ENCODE assay signal across 1 cellular context in genomic region chr19:58575183-58576041, GRCh38.
TF ChIP-seq lines count a peak whose summit lies in the region.

No MANE protein-coding gene starts in this region.

TF ChIP-seq in HepG2, 621 proteins besides CTCF, POLR2A, EP300 and RAD21 (continued from another document and continues in another):
- TF ChIP-seq ZNF20 (CRISPR knock-in tag; IDR thresholded peaks at IDR 0.05) (peak; percentile 64; the same call in 1 of the 2 replicates), ZNF24 (IDR thresholded peaks at IDR 0.05) (no peak), ZNF180 (CRISPR knock-in tag; IDR thresholded peaks at IDR 0.05; ENCODE audit: borderline replicate concordance, low read depth) (0 out of 2 replicates have a peak, but pooled peaks have one; percentile 17), ZFX (CRISPR knock-in tag; IDR thresholded peaks at IDR 0.05; ENCODE audit: low read depth) (peak; percentile 88), ZNF343 (CRISPR knock-in tag; IDR thresholded peaks at IDR 0.05) (no peak; the same call in 1 of the 2 replicates), EHMT2 (IDR thresholded peaks at IDR 0.05; ENCODE audit: borderline replicate concordance, low read depth, low read length) (no peak), SMAD3 (CRISPR knock-in tag; IDR thresholded peaks at IDR 0.05) (no peak), JARID2 (CRISPR knock-in tag; IDR thresholded peaks at IDR 0.05; ENCODE audit: insufficient replicate concordance) (peak; percentile 22), ZNF629 (CRISPR knock-in tag; conservative IDR thresholded peaks at IDR 0.05) (0 out of 2 replicates have a peak, but pooled peaks have one; percentile 54), BCLAF1 (IDR thresholded peaks at IDR 0.05) (no peak), HNF4G (IDR thresholded peaks at IDR 0.05; ENCODE audit: borderline replicate concordance, low read depth, low read length) (peak; percentile 26; the same call in 1 of the 2 replicates), HNF4G (CRISPR knock-in tag; IDR thresholded peaks at IDR 0.05; ENCODE audit: borderline replicate concordance, low read depth) (no peak; the same call in 1 of the 2 replicates), HNRNPL (IDR thresholded peaks at IDR 0.05; ENCODE audit: low read depth, low read length) (0 out of 2 replicates have a peak, but pooled peaks have one; percentile 66), ZSCAN31 (CRISPR knock-in tag; IDR thresholded peaks at IDR 0.05; ENCODE audit: low read depth) (peak; percentile 91), BHLHE40 (IDR thresholded peaks at IDR 0.05; ENCODE audit: low read length) (no peak), ZHX2 (IDR thresholded peaks at IDR 0.05; ENCODE audit: low read depth) (peak; percentile 78; the same call in 1 of the 2 replicates), ZHX2 (CRISPR knock-in tag; IDR thresholded peaks at IDR 0.05; ENCODE audit: borderline replicate concordance) (no peak), ZNF720 (CRISPR knock-in tag; IDR thresholded peaks at IDR 0.05) (no peak), LBX2 (CRISPR knock-in tag; IDR thresholded peaks at IDR 0.05; ENCODE audit: borderline replicate concordance) (peak; percentile 85; the same call in 1 of the 2 replicates), MIXL1 (CRISPR knock-in tag; IDR thresholded peaks at IDR 0.05) (no peak), HNRNPLL (IDR thresholded peaks at IDR 0.05; ENCODE audit: low read depth, low read length, poor library complexity, severe bottlenecking) (peak; percentile 77), ELK4 (CRISPR knock-in tag; IDR thresholded peaks at IDR 0.05; ENCODE audit: borderline replicate concordance) (no peak), TAF1 (CRISPR knock-in tag; IDR thresholded peaks at IDR 0.05) (peak; percentile 75), KAT2B (IDR thresholded peaks at IDR 0.05; ENCODE audit: borderline replicate concordance, low read depth, low read length) (no peak), ZNF205 (CRISPR knock-in tag; IDR thresholded peaks at IDR 0.05) (no peak), CHCHD3 (CRISPR knock-in tag; IDR thresholded peaks at IDR 0.05) (no peak), AHR (CRISPR knock-in tag; IDR thresholded peaks at IDR 0.05) (0 out of 2 replicates have a peak, but pooled peaks have one; percentile 62), ZNF644 (CRISPR knock-in tag; IDR thresholded peaks at IDR 0.05; ENCODE audit: low read depth) (no peak), TBL1XR1 (IDR thresholded peaks at IDR 0.05; ENCODE audit: borderline replicate concordance, low read length, partially characterized antibody) (no peak), EED (CRISPR knock-in tag; IDR thresholded peaks at IDR 0.05) (0 out of 2 replicates have a peak, but pooled peaks have one; percentile 52), PLSCR1 (CRISPR knock-in tag; IDR thresholded peaks at IDR 0.05; ENCODE audit: borderline replicate concordance) (no peak), DR1 (CRISPR knock-in tag; IDR thresholded peaks at IDR 0.05) (0 out of 2 replicates have a peak, but pooled peaks have one; percentile 70), CC2D1A (CRISPR knock-in tag; IDR thresholded peaks at IDR 0.05) (0 out of 2 replicates have a peak, but pooled peaks have one; percentile 66), SATB2 (CRISPR knock-in tag; IDR thresholded peaks at IDR 0.05) (no peak)
- TF ChIP-seq, protein P1, sequence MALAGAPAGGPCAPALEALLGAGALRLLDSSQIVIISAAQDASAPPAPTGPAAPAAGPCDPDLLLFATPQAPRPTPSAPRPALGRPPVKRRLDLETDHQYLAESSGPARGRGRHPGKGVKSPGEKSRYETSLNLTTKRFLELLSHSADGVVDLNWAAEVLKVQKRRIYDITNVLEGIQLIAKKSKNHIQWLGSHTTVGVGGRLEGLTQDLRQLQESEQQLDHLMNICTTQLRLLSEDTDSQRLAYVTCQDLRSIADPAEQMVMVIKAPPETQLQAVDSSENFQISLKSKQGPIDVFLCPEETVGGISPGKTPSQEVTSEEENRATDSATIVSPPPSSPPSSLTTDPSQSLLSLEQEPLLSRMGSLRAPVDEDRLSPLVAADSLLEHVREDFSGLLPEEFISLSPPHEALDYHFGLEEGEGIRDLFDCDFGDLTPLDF (CRISPR knock-in tag; IDR thresholded peaks at IDR 0.05): 0 out of 2 replicates have a peak, but pooled peaks have one; percentile 29
- TF ChIP-seq, protein P2, sequence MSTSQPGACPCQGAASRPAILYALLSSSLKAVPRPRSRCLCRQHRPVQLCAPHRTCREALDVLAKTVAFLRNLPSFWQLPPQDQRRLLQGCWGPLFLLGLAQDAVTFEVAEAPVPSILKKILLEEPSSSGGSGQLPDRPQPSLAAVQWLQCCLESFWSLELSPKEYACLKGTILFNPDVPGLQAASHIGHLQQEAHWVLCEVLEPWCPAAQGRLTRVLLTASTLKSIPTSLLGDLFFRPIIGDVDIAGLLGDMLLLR (CRISPR knock-in tag; IDR thresholded peaks at IDR 0.05): no peak
- TF ChIP-seq, protein P3, sequence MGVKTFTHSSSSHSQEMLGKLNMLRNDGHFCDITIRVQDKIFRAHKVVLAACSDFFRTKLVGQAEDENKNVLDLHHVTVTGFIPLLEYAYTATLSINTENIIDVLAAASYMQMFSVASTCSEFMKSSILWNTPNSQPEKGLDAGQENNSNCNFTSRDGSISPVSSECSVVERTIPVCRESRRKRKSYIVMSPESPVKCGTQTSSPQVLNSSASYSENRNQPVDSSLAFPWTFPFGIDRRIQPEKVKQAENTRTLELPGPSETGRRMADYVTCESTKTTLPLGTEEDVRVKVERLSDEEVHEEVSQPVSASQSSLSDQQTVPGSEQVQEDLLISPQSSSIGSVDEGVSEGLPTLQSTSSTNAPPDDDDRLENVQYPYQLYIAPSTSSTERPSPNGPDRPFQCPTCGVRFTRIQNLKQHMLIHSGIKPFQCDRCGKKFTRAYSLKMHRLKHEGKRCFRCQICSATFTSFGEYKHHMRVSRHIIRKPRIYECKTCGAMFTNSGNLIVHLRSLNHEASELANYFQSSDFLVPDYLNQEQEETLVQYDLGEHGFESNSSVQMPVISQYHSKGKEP (CRISPR knock-in tag; IDR thresholded peaks at IDR 0.05): no peak
- TF ChIP-seq, protein P4, sequence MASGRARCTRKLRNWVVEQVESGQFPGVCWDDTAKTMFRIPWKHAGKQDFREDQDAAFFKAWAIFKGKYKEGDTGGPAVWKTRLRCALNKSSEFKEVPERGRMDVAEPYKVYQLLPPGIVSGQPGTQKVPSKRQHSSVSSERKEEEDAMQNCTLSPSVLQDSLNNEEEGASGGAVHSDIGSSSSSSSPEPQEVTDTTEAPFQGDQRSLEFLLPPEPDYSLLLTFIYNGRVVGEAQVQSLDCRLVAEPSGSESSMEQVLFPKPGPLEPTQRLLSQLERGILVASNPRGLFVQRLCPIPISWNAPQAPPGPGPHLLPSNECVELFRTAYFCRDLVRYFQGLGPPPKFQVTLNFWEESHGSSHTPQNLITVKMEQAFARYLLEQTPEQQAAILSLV (CRISPR knock-in tag; IDR thresholded peaks at IDR 0.05; ENCODE audit: borderline replicate concordance): peak; percentile 68; the same call in 1 of the 2 replicates
- TF ChIP-seq, protein P5, sequence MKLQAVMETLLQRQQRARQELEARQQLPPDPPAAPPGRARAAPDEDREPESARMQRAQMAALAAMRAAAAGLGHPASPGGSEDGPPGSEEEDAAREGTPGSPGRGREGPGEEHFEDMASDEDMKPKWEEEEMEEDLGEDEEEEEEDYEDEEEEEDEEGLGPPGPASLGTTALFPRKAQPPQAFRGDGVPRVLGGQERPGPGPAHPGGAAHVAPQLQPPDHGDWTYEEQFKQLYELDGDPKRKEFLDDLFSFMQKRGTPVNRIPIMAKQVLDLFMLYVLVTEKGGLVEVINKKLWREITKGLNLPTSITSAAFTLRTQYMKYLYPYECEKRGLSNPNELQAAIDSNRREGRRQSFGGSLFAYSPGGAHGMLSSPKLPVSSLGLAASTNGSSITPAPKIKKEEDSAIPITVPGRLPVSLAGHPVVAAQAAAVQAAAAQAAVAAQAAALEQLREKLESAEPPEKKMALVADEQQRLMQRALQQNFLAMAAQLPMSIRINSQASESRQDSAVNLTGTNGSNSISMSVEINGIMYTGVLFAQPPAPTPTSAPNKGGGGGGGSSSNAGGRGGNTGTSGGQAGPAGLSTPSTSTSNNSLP (IDR thresholded peaks at IDR 0.05; ENCODE audit: low read depth, low read length): no peak
- TF ChIP-seq, protein P6, sequence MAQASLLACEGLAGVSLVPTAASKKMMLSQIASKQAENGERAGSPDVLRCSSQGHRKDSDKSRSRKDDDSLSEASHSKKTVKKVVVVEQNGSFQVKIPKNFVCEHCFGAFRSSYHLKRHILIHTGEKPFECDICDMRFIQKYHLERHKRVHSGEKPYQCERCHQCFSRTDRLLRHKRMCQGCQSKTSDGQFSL (CRISPR knock-in tag; IDR thresholded peaks at IDR 0.05): no peak
- TF ChIP-seq, protein P7, sequence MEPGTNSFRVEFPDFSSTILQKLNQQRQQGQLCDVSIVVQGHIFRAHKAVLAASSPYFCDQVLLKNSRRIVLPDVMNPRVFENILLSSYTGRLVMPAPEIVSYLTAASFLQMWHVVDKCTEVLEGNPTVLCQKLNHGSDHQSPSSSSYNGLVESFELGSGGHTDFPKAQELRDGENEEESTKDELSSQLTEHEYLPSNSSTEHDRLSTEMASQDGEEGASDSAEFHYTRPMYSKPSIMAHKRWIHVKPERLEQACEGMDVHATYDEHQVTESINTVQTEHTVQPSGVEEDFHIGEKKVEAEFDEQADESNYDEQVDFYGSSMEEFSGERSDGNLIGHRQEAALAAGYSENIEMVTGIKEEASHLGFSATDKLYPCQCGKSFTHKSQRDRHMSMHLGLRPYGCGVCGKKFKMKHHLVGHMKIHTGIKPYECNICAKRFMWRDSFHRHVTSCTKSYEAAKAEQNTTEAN (CRISPR knock-in tag; conservative IDR thresholded peaks at IDR 0.05): 0 out of 2 replicates have a peak, but pooled peaks have one; percentile 15
